15 cellular contexts compared by ENCODE assay signal in genomic region chr7:35630024-35630423, GRCh38.
DNase-seq lines count a peak whose midpoint lies in the region; ATAC-seq and TF ChIP-seq lines count a peak whose summit lies in the region.
"Had no signal": no experiment of that assay in that cellular context is flagged by ENCODE, and none has a peak within 500 bp of the region (broad histone marks: within the 10 kb centered on the region; RNA-seq: fewer than 3 reads in every experiment).

No MANE protein-coding gene starts in this region.

- no peak for TF ChIP-seq CTCF in natural killer cell (IDR thresholded peaks at IDR 0.05)
- TF ChIP-seq CTCF in activated CD8-positive, alpha-beta T cell treated with anti-CD3 and anti-CD28 coated beads for 36 hours (IDR thresholded peaks at IDR 0.05): no peak

- peak overlapping the region; percentile 55 to 67 for H3K27ac Mint-ChIP-seq in natural killer cell
- H3K27ac Mint-ChIP-seq in natural killer cell treated with Interleukin-12 subunit alpha and Interleukin-12 subunit beta and Interleukin-15 and Interleukin-18, amount 100 ng/mL, for 72 hours: peak overlapping the region in 1 of 2 donors; percentile 24
- H3K27ac Mint-ChIP-seq in activated CD8-positive, alpha-beta T cell treated with anti-CD3 and anti-CD28 coated beads for 36 hours: peak overlapping the region; percentile 9
- peak overlapping the region; percentile 18 to 27 for H3K27ac Mint-ChIP-seq in effector memory CD8-positive, alpha-beta T cell
- peak overlapping the region; percentile 43 for H3K27ac Mint-ChIP-seq in stimulated activated naive B cell treated with anti-CD40 and anti-IgM and Interleukin-4, amounts not matched to agents 10 μg/mL and 1 μg/mL and 100 μg/mL, for 72 hours

- H3K4me1 Mint-ChIP-seq in natural killer cell: peaks cover 9 to 11% of the 10 kb centered on the region in 2 donors
- peaks cover 0 to 11% of the 10 kb centered on the region in 2 donors for H3K4me1 Mint-ChIP-seq in natural killer cell treated with Interleukin-12 subunit alpha and Interleukin-12 subunit beta and Interleukin-15 and Interleukin-18, amount 100 ng/mL, for 72 hours (ENCODE audit: low read depth in 2 of 2)
- peaks cover 3% of the 10 kb centered on the region for H3K4me1 Mint-ChIP-seq in activated CD8-positive, alpha-beta T cell treated with anti-CD3 and anti-CD28 coated beads for 36 hours (ENCODE audit: low read depth)
- H3K4me1 Mint-ChIP-seq in effector memory CD8-positive, alpha-beta T cell (ENCODE audit: low read depth in 2 of 2): peaks cover 0 to 3% of the 10 kb centered on the region in 2 donors
- H3K4me1 Mint-ChIP-seq in stimulated activated naive B cell treated with anti-CD40 and anti-IgM and Interleukin-4, amounts not matched to agents 10 μg/mL and 1 μg/mL and 100 μg/mL, for 72 hours: no peaks in the 10 kb centered on the region

- POLR2A ChIA-PET in activated CD8-positive, alpha-beta T cell treated with anti-CD3 and anti-CD28 coated beads for 36 hours (lab: Charles Lee): no interaction called here

- DNase-seq in natural killer cell: no peak
- no peak for DNase-seq in natural killer cell treated with Interleukin-12 subunit alpha and Interleukin-12 subunit beta and Interleukin-15 and Interleukin-18, amount 100 ng/mL, for 72 hours (ENCODE audit: low spot score)
- peak; percentile 13 for DNase-seq in activated CD8-positive, alpha-beta T cell treated with anti-CD3 and anti-CD28 coated beads for 36 hours
- DNase-seq in effector memory CD8-positive, alpha-beta T cell: no peak
- no peak for DNase-seq in stimulated activated naive B cell treated with anti-CD40 and anti-IgM and Interleukin-4, amounts not matched to agents 10 μg/mL and 1 μg/mL and 100 μg/mL, for 72 hours
- no peak for DNase-seq in anterior cingulate cortex (lab: John Stamatoyannopoulos, UW)
- DNase-seq in COLO829 (ENCODE audit: low spot score): no peak
- DNase-seq: ACHN, COR-L47, H7, NCI-H1436 treated with DMSO at 0.1 percent for 48 hours, NCI-H2081, NCI-H2227 treated with DMSO at 0.1 percent for 48 hours, SJCRH30 had no signal

- CTCF ChIA-PET in activated CD8-positive, alpha-beta T cell treated with anti-CD3 and anti-CD28 coated beads for 36 hours (lab: Charles Lee): interaction anchor here (1.0 to 1.5 kb wide), 4 partner anchors 9 to 279 kb away, joined by 3 to 4 read pairs (median 4); no protein-coding TSS in a partner anchor

- H3K27me3 Mint-ChIP-seq in natural killer cell (ENCODE audit: low read depth in 2 of 2): no peaks in the 10 kb centered on the region
- no peaks in the 10 kb centered on the region for H3K27me3 Mint-ChIP-seq in natural killer cell treated with Interleukin-12 subunit alpha and Interleukin-12 subunit beta and Interleukin-15 and Interleukin-18, amount 100 ng/mL, for 72 hours
- H3K27me3 Mint-ChIP-seq in activated CD8-positive, alpha-beta T cell treated with anti-CD3 and anti-CD28 coated beads for 36 hours: no peaks in the 10 kb centered on the region
- no peaks in the 10 kb centered on the region for H3K27me3 Mint-ChIP-seq in effector memory CD8-positive, alpha-beta T cell
- H3K27me3 Mint-ChIP-seq in stimulated activated naive B cell treated with anti-CD40 and anti-IgM and Interleukin-4, amounts not matched to agents 10 μg/mL and 1 μg/mL and 100 μg/mL, for 72 hours: no peaks in the 10 kb centered on the region

- peaks cover 14% of the 10 kb centered on the region for H3K36me3 Mint-ChIP-seq in natural killer cell
- H3K36me3 Mint-ChIP-seq in natural killer cell treated with Interleukin-12 subunit alpha and Interleukin-12 subunit beta and Interleukin-15 and Interleukin-18, amount 100 ng/mL, for 72 hours: peaks cover 6% of the 10 kb centered on the region
- peaks cover 9% of the 10 kb centered on the region for H3K36me3 Mint-ChIP-seq in activated CD8-positive, alpha-beta T cell treated with anti-CD3 and anti-CD28 coated beads for 36 hours (ENCODE audit: low read depth)
- H3K36me3 Mint-ChIP-seq in effector memory CD8-positive, alpha-beta T cell (ENCODE audit: insufficient read depth): peaks cover 70% of the 10 kb centered on the region
- peaks cover 14 to 18% of the 10 kb centered on the region in 2 donors for H3K36me3 Mint-ChIP-seq in stimulated activated naive B cell treated with anti-CD40 and anti-IgM and Interleukin-4, amounts not matched to agents 10 μg/mL and 1 μg/mL and 100 μg/mL, for 72 hours

- H3K4me3 Mint-ChIP-seq in natural killer cell: no peak overlapping the region
- no peak overlapping the region for H3K4me3 Mint-ChIP-seq in natural killer cell treated with Interleukin-12 subunit alpha and Interleukin-12 subunit beta and Interleukin-15 and Interleukin-18, amount 100 ng/mL, for 72 hours
- H3K4me3 Mint-ChIP-seq in activated CD8-positive, alpha-beta T cell treated with anti-CD3 and anti-CD28 coated beads for 36 hours: no peak overlapping the region
- no peak overlapping the region for H3K4me3 Mint-ChIP-seq in effector memory CD8-positive, alpha-beta T cell
- no peak overlapping the region for H3K4me3 Mint-ChIP-seq in stimulated activated naive B cell treated with anti-CD40 and anti-IgM and Interleukin-4, amounts not matched to agents 10 μg/mL and 1 μg/mL and 100 μg/mL, for 72 hours

- intact Hi-C loops in natural killer cell (cut with micrococcal nuclease): no loop called here
- intact Hi-C loops in activated CD8-positive, alpha-beta T cell treated with anti-CD3 and anti-CD28 coated beads for 36 hours (cut with micrococcal nuclease): no loop called here

- no peaks in the 10 kb centered on the region for H3K9me3 Mint-ChIP-seq in natural killer cell
- no peaks in the 10 kb centered on the region for H3K9me3 Mint-ChIP-seq in natural killer cell treated with Interleukin-12 subunit alpha and Interleukin-12 subunit beta and Interleukin-15 and Interleukin-18, amount 100 ng/mL, for 72 hours
- no peaks in the 10 kb centered on the region for H3K9me3 Mint-ChIP-seq in activated CD8-positive, alpha-beta T cell treated with anti-CD3 and anti-CD28 coated beads for 36 hours
- H3K9me3 Mint-ChIP-seq in effector memory CD8-positive, alpha-beta T cell: no peaks in the 10 kb centered on the region
- no peaks in the 10 kb centered on the region for H3K9me3 Mint-ChIP-seq in stimulated activated naive B cell treated with anti-CD40 and anti-IgM and Interleukin-4, amounts not matched to agents 10 μg/mL and 1 μg/mL and 100 μg/mL, for 72 hours

- peak in 1 of 3 donors; percentile 27 for ATAC-seq in natural killer cell
- no peak for ATAC-seq in natural killer cell treated with Interleukin-12 subunit alpha and Interleukin-12 subunit beta and Interleukin-15 and Interleukin-18, amount 100 ng/mL, for 72 hours
- peak; percentile 53 for ATAC-seq in activated CD8-positive, alpha-beta T cell treated with anti-CD3 and anti-CD28 coated beads for 36 hours
- no peak for ATAC-seq in effector memory CD8-positive, alpha-beta T cell (replicated peaks)
- no peak for ATAC-seq in stimulated activated naive B cell treated with anti-CD40 and anti-IgM and Interleukin-4, amounts not matched to agents 10 μg/mL and 1 μg/mL and 100 μg/mL, for 72 hours (replicated peaks)
- no peak for ATAC-seq in GM19455 (IDR thresholded peaks at IDR 0.05; ENCODE audit: unreplicated experiment)
